In genomic region chr5:91126888-91127287, GRCh38 we compare ENCODE assay signal across 1 cellular context.
TF ChIP-seq lines count a peak whose summit lies in the region.

No MANE protein-coding gene starts in this region.

TF ChIP-seq in IMR-90, 13 proteins besides CTCF, POLR2A, EP300 and RAD21:
- TF ChIP-seq CHD1 (IDR thresholded peaks at IDR 0.05; ENCODE audit: low read depth, low read length) (no peak), FOS (IDR thresholded peaks at IDR 0.05; ENCODE audit: low read depth, low read length) (no peak)
- TF ChIP-seq, protein P1, sequence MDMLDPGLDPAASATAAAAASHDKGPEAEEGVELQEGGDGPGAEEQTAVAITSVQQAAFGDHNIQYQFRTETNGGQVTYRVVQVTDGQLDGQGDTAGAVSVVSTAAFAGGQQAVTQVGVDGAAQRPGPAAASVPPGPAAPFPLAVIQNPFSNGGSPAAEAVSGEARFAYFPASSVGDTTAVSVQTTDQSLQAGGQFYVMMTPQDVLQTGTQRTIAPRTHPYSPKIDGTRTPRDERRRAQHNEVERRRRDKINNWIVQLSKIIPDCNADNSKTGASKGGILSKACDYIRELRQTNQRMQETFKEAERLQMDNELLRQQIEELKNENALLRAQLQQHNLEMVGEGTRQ (IDR thresholded peaks at IDR 0.05; ENCODE audit: low read depth, low read length) = no peak
